7 cellular contexts compared by ENCODE assay signal in the genomic region with DNA sequence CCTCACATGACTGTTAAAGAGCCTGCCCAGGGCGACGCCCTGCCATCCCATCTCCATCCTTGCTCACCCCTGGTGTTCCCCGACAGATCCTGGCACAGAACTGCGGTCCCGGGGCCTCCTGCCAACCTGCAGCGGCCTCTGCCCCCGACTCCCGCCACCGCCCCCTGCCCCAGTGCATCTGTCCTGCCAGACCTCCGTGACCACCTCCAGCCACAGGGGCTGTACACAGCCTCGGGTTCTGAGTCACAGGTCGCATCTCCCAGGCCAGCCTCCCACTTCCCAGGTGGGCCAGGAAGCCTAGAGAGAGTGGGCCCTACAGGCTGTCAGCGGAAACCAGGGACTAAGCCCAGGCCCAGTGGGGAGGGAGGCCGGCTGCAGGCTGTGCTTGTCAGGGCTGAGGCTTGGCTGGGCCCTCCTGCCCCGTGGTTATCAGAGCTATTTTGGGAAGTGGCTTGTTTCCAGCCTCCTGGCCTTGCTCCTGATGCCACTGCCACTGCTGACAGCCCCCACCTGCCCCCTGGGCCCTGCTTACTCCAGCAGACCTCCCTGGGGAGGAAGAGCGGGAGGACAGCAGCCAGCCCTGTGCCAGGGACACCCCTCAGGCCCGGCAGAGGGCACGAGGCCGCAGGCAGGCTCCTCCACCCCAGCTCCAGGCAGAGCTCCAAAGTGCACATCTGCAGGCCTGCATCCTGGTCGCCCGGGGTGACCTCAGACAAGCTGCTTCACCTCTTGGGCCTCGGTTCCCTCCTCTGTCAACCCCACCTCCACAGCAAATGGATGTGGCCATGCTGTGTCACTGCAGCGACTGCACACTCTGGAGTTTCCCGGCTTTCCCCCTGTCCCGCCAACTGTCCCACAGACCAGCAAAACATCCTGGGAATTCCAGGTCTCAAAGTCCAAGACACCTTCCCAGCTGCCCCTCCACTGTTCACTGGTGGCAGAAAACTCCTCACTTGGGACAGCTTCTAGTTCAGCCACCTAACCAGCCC.
DNase-seq lines count a peak whose midpoint lies in the region; ATAC-seq and TF ChIP-seq lines count a peak whose summit lies in the region.
"Not testable (repeated sequence)": the region's sequence is repeated elsewhere in the genome, so short reads cannot be mapped to it uniquely, and the experiment has no call there.

No MANE protein-coding gene starts in this region.

- intact Hi-C loops in adrenal gland (cut with DNase I); Right ventricle myocardium inferior (cut with DNase I); mucosa of descending colon (cut with DNase I, micrococcal nuclease); gastrocnemius medialis (cut with DNase I; ENCODE audit: low total_unique reads): not testable (repeated sequence)

- H3K4me2 ChIP-seq in hepatocyte: not testable (repeated sequence)

- H3K27me3 ChIP-seq in adrenal gland, hepatocyte, gastrocnemius medialis: not testable (repeated sequence)

- H3K27ac ChIP-seq in adrenal gland: peak overlapping the region in 1 of 5 donors; percentile 58
- not testable (repeated sequence) for H3K27ac ChIP-seq in hepatocyte
- peak overlapping the region in 3 of 4 donors; percentile 60 to 74 (median 68) for H3K27ac ChIP-seq in gastrocnemius medialis

- not testable (repeated sequence) for H3K79me2 ChIP-seq in hepatocyte

- not testable (repeated sequence) for TF ChIP-seq POLR2A in adrenal gland (IDR thresholded peaks at IDR 0.05); gastrocnemius medialis (IDR thresholded peaks at IDR 0.05)

- WGBS in adrenal gland, 4 donors: 46 to 67% (median 50%) methylated on average over 9 to 24 of the region's 25 CpGs
- 89% methylated on average over 25 of the region's 25 CpGs for WGBS in hepatocyte (ENCODE audit: low lambda C conversion rate, missing lambda C conversion rate)

- H4K20me1 ChIP-seq in hepatocyte (ENCODE audit: insufficient read depth, poor library complexity, severe bottlenecking): not testable (repeated sequence)

- not testable (repeated sequence) for H2AFZ ChIP-seq in hepatocyte

- DNase-seq in G401 (ENCODE audit: low spot score) (peak; percentile 8), adrenal gland (peak; percentile 29 to 83 (median 61)), Right ventricle myocardium inferior (ENCODE audit: missing footprints) (peak; percentile 83), hepatocyte (ENCODE audit: low spot score) (peak; percentile 55), gastrocnemius medialis (peak; percentile 29 to 42)
- not testable (repeated sequence) for DNase-seq in mucosa of descending colon

- not testable (repeated sequence) for H3K36me3 ChIP-seq in adrenal gland (replicated peaks in 1 of 2); hepatocyte (replicated peaks; ENCODE audit: insufficient read depth, low read depth); mucosa of descending colon (ENCODE audit: low read depth); gastrocnemius medialis

- H3K9me2 ChIP-seq in hepatocyte (replicated peaks; ENCODE audit: insufficient read depth): not testable (repeated sequence)

- in situ Hi-C loops in G401 (cut with HindIII; ENCODE audit: low sequenced_read_pairs); gastrocnemius medialis (cut with MboI; ENCODE audit: low sequenced_read_pairs in 4 of 4): not testable (repeated sequence)

- H3K4me1 ChIP-seq in adrenal gland (replicated peaks in 1 of 2); hepatocyte (ENCODE audit: insufficient read depth); mucosa of descending colon (ENCODE audit: low read depth): not testable (repeated sequence)
- peaks cover 8 to 13% of the 10 kb centered on the region in 2 donors for H3K4me1 ChIP-seq in gastrocnemius medialis

- H3K9me3 ChIP-seq in adrenal gland (replicated peaks in 1 of 3); hepatocyte (ENCODE audit: low read depth); mucosa of descending colon; gastrocnemius medialis: not testable (repeated sequence)

- ATAC-seq in SK-N-SH treated with all-trans-retinoic acid at 6 μM for 48 hours: peak; percentile 54
- peak; percentile 94 for ATAC-seq in Right ventricle myocardium inferior
- ATAC-seq in mucosa of descending colon: peak; percentile 10
- ATAC-seq in gastrocnemius medialis: peak; percentile 93 to 97

- H3K4me3 ChIP-seq in adrenal gland, hepatocyte, mucosa of descending colon, gastrocnemius medialis: not testable (repeated sequence)

- not testable (repeated sequence) for TF ChIP-seq CTCF in adrenal gland (IDR thresholded peaks at IDR 0.05); hepatocyte (IDR thresholded peaks at IDR 0.05; ENCODE audit: poor library complexity); mucosa of descending colon (IDR thresholded peaks at IDR 0.05); gastrocnemius medialis (IDR thresholded peaks at IDR 0.05 in 4 of 5, conservative IDR thresholded peaks at IDR 0.05 in 1 of 5)

Comparison
In these comparisons a context has a peak if more than half of its experiments do, and no peak if none do; other contexts are left out.
1. ATAC-seq: peak in every context shown above with its lines; median percentile 95 in gastrocnemius medialis; 94 in Right ventricle myocardium inferior; 54 in SK-N-SH treated with all-trans-retinoic acid at 6 μM for 48 hours; 10 in mucosa of descending colon.